In the genomic region with DNA sequence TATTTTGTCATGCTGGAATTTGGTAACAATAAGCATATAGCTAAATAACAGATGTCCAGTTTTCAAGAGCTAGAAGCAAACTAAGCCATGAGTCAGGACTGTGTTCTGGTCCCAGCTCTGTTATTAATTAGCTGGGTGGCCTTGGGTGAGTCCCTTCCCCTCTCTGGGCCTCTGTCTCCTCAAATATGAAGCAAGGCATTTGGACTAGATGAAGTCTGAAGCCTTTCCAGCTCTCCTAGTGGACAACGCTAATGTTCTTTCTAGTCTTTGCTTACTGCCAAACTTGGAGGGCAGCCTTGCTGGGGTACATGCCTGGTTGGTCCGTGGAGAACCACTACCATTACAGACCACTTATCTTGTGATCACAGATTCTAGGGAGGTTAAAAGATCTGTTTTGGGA, we compare ENCODE assay signal across 22 cellular contexts.
DNase-seq lines count a peak whose midpoint lies in the region; ATAC-seq and TF ChIP-seq lines count a peak whose summit lies in the region.
"Had no signal": no experiment of that assay in that cellular context is flagged by ENCODE, and none has a peak within 500 bp of the region (broad histone marks: within the 10 kb centered on the region; RNA-seq: fewer than 3 reads in every experiment).

No MANE protein-coding gene starts in this region.

- H2BK15ac ChIP-seq in H9 (ENCODE audit: low read depth, low read length), result no peak overlapping the region

- H3K4me1 Mint-ChIP-seq in H9 (no peaks in the 10 kb centered on the region), Caco-2 (ENCODE audit: low read depth, unreplicated experiment) (no peaks in the 10 kb centered on the region)
- H3K4me1 Mint-ChIP-seq: activated B cell treated with CpG ODN at 0.5 μM for 24 hours; activated T-helper 17 cell treated with anti-CD3 and anti-CD28 coated beads, Interleukin-2, amount 50 U/mL, for 72 hours; neural progenitor cell; stimulated activated naive CD8-positive, alpha-beta T cell treated with anti-CD3 and anti-CD28 coated beads, Interleukin-15, amount 100 ng/mL, for 72 hours had no signal

- H3K9me3 Mint-ChIP-seq in H9 (no peaks in the 10 kb centered on the region), Caco-2 (ENCODE audit: unreplicated experiment) (no peaks in the 10 kb centered on the region)
- H3K9me3 Mint-ChIP-seq: activated B cell treated with CpG ODN at 0.5 μM for 24 hours; activated T-helper 17 cell treated with anti-CD3 and anti-CD28 coated beads, Interleukin-2, amount 50 U/mL, for 72 hours; neural progenitor cell; stimulated activated naive CD8-positive, alpha-beta T cell treated with anti-CD3 and anti-CD28 coated beads, Interleukin-15, amount 100 ng/mL, for 72 hours had no signal

- H3K79me2 ChIP-seq in PC-3 (ENCODE audit: low read length) (no peaks in the 10 kb centered on the region), H9 (ENCODE audit: insufficient read depth, low read length) (no peaks in the 10 kb centered on the region)

- H3K9me3 ChIP-seq in PC-3 (ENCODE audit: low read length) (no peaks in the 10 kb centered on the region), tibial artery (no peaks in the 10 kb centered on the region), H9 (ENCODE audit: control insufficient read depth, low read depth, low read length) (no peaks in the 10 kb centered on the region), Caco-2 (no peaks in the 10 kb centered on the region)
- H3K9me3 ChIP-seq: BE2C had no signal

- no peaks in the 10 kb centered on the region for H4K20me1 ChIP-seq in PC-3 (ENCODE audit: low read length)
- no peaks in the 10 kb centered on the region for H4K20me1 ChIP-seq in H9 (ENCODE audit: control insufficient read depth, insufficient read depth, insufficient read length)

- WGBS in H9 (ENCODE audit: extremely low coverage, insufficient read length, low lambda C conversion rate), result no CpG with 5 or more reads among the region's 2 CpGs

- H3K14ac ChIP-seq in H9 (ENCODE audit: insufficient read depth, low read length), result no peak overlapping the region

- no peaks in the 10 kb centered on the region for H3K9me2 ChIP-seq in PC-3 (replicated peaks; ENCODE audit: low read length)

- H3K79me1 ChIP-seq in H9 (ENCODE audit: insufficient read depth, low read depth, low read length, poor library complexity, severe bottlenecking), result no peaks in the 10 kb centered on the region

- no peaks in the 10 kb centered on the region for H3K27me3 Mint-ChIP-seq in H9 (ENCODE audit: low read depth)
- peaks cover 6% of the 10 kb centered on the region for H3K27me3 Mint-ChIP-seq in Caco-2 (ENCODE audit: insufficient read depth, unreplicated experiment)
- H3K27me3 Mint-ChIP-seq: activated B cell treated with CpG ODN at 0.5 μM for 24 hours; activated naive CD8-positive, alpha-beta T cell; activated T-helper 17 cell treated with anti-CD3 and anti-CD28 coated beads, Interleukin-2, amount 50 U/mL, for 72 hours; progenitor cell of endocrine pancreas; stimulated activated naive CD8-positive, alpha-beta T cell treated with anti-CD3 and anti-CD28 coated beads, Interleukin-15, amount 100 ng/mL, for 72 hours had no signal

- no peak overlapping the region for H3K18ac ChIP-seq in H9 (ENCODE audit: insufficient read length, low read depth, low read length)

- H3T11ph ChIP-seq in H9 (ENCODE audit: low read length), result no peak overlapping the region

- no peaks in the 10 kb centered on the region for H3K36me3 ChIP-seq in PC-3 (ENCODE audit: low read depth, low read length)
- H3K36me3 ChIP-seq in tibial artery, result peaks cover 69 to 84% (median 84%) of the 10 kb centered on the region in 3 donors
- no peaks in the 10 kb centered on the region for H3K36me3 ChIP-seq in Caco-2 (ENCODE audit: control insufficient read depth, insufficient read depth, low read length)
- H3K36me3 ChIP-seq: BE2C had no signal

- no peaks in the 10 kb centered on the region for H3K23me2 ChIP-seq in H9 (ENCODE audit: insufficient read length, low read depth, low read length, poor library complexity, severe bottlenecking)

- intact Hi-C loops in PC-3 (cut with micrococcal nuclease) (no loop called here), tibial artery (cut with DNase I; ENCODE audit: low total_unique reads) (loop anchor here (10.0 kb wide), 1 partner anchor 104 kb away; no protein-coding TSS in a partner anchor), Caco-2 (cut with micrococcal nuclease; ENCODE audit: unreplicated experiment) (no loop called here)

- CTCF ChIA-PET in PC-3 (lab: Charles Lee), result no interaction called here
- CTCF ChIA-PET in Caco-2 (lab: Charles Lee), result no interaction called here

- no peak overlapping the region for H2AFZ ChIP-seq in PC-3 (ENCODE audit: low read length)
- no peak overlapping the region for H2AFZ ChIP-seq in H9 (ENCODE audit: low read length)
- H2AFZ ChIP-seq: neural progenitor cell had no signal

- no peak overlapping the region for H2BK5ac ChIP-seq in H9 (ENCODE audit: insufficient read length, low read length)

- H3K23ac ChIP-seq in H9 (ENCODE audit: insufficient read length, low read depth, low read length), result no peak overlapping the region

- no peak overlapping the region for H3K4ac ChIP-seq in H9 (ENCODE audit: low read depth, low read length)

- no peak overlapping the region for H2BK120ac ChIP-seq in H9 (ENCODE audit: low read depth, low read length, poor library complexity, severe bottlenecking)

- H3K4me2 ChIP-seq in PC-3 (ENCODE audit: low read length) (peak overlapping the region; percentile 66), H9 (ENCODE audit: insufficient read depth, insufficient read length, low read length) (no peak overlapping the region)
- H3K4me2 ChIP-seq: neural progenitor cell had no signal

- H3K4me1 ChIP-seq in PC-3 (ENCODE audit: insufficient read depth, low read length) (peaks cover 44% of the 10 kb centered on the region), tibial artery (peaks cover 0 to 18% (median 0%) of the 10 kb centered on the region in 4 donors), H9 (ENCODE audit: insufficient read depth, low read length) (no peaks in the 10 kb centered on the region), Caco-2 (no peaks in the 10 kb centered on the region)
- H3K4me1 ChIP-seq: BE2C, neural progenitor cell had no signal

- H3K27ac ChIP-seq in PC-3 (ENCODE audit: low read length), result peak overlapping the region; percentile 99
- peak overlapping the region; percentile 16 to 43 for H3K27ac ChIP-seq in tibial artery
- H3K27ac ChIP-seq in H9 (ENCODE audit: insufficient read length, low read depth, low read length), result no peak overlapping the region
- H3K27ac ChIP-seq: neural progenitor cell had no signal

- no peak overlapping the region for H4K5ac ChIP-seq in H9 (ENCODE audit: insufficient read length, low read depth, low read length)

- H3K27ac Mint-ChIP-seq in H9 (peak overlapping the region in 1 of 3 experiments; percentile 71; a peak in 2 of 7 replicates), Caco-2 (ENCODE audit: unreplicated experiment) (no peak overlapping the region)
- H3K27ac Mint-ChIP-seq: activated B cell treated with CpG ODN at 0.5 μM for 24 hours; activated naive CD8-positive, alpha-beta T cell; activated T-helper 17 cell treated with anti-CD3 and anti-CD28 coated beads, Interleukin-2, amount 50 U/mL, for 72 hours; neural progenitor cell; progenitor cell of endocrine pancreas; stimulated activated naive CD8-positive, alpha-beta T cell treated with anti-CD3 and anti-CD28 coated beads, Interleukin-15, amount 100 ng/mL, for 72 hours had no signal

- H3K4me3 Mint-ChIP-seq in H9 (no peak overlapping the region), Caco-2 (ENCODE audit: unreplicated experiment) (no peak overlapping the region)
- H3K4me3 Mint-ChIP-seq: activated B cell treated with CpG ODN at 0.5 μM for 24 hours; activated naive CD8-positive, alpha-beta T cell; activated T-helper 17 cell treated with anti-CD3 and anti-CD28 coated beads, Interleukin-2, amount 50 U/mL, for 72 hours; neural progenitor cell; stimulated activated naive CD8-positive, alpha-beta T cell treated with anti-CD3 and anti-CD28 coated beads, Interleukin-15, amount 100 ng/mL, for 72 hours had no signal

- H3K27me3 ChIP-seq in PC-3 (ENCODE audit: low read length), result no peaks in the 10 kb centered on the region
- no peaks in the 10 kb centered on the region for H3K27me3 ChIP-seq in tibial artery
- no peaks in the 10 kb centered on the region; the same call in 1 of the 2 replicates for H3K27me3 ChIP-seq in H9 (ENCODE audit: insufficient read depth, low read length)
- H3K27me3 ChIP-seq in Caco-2 (replicated peaks; ENCODE audit: control insufficient read depth, insufficient read depth, low read length), result no peaks in the 10 kb centered on the region; the same call in 1 of the 2 replicates
- H3K27me3 ChIP-seq: BE2C, neural progenitor cell had no signal

- no peak overlapping the region for H4K91ac ChIP-seq in H9 (ENCODE audit: insufficient read length, low read depth, low read length)

- H2BK20ac ChIP-seq in H9 (ENCODE audit: low read depth, low read length, poor library complexity, severe bottlenecking), result no peak overlapping the region

- peaks cover 4% of the 10 kb centered on the region for H3F3A ChIP-seq in PC-3 (ENCODE audit: low read length, unreplicated experiment)

- no peak overlapping the region for H2AK5ac ChIP-seq in H9 (ENCODE audit: insufficient read length, low read length)

- BruUV-seq in PC-3 (replicated peaks; lab: Mats Ljungman, UMichigan), result no TSS peak
- BruUV-seq in Caco-2 (replicated peaks; lab: Mats Ljungman, UMichigan), result no TSS peak

- H3K56ac ChIP-seq in H9 (ENCODE audit: insufficient read length, low read depth, low read length), result no peak overlapping the region

- DNase-seq in GM04503 (ENCODE audit: low read depth) (peak; percentile 21), PC-3 (no peak), fibroblast of mammary gland (ENCODE audit: low read depth) (peak; percentile 85), tibial artery (no peak), H9 (no peak), occipital lobe (lab: John Stamatoyannopoulos, UW) (no peak), Caco-2 (no peak), superior temporal gyrus (ENCODE audit: extremely low spot score) (no peak)
- DNase-seq: activated B cell treated with CpG ODN at 0.5 μM for 24 hours; activated CD8-positive, alpha-beta memory T cell treated with anti-CD3 and anti-CD28 coated beads, Interleukin-2, amount 50 U/mL, for 48 hours; BE2C; DMS79 treated with DMSO at 0.1 percent for 48 hours; effector CD4-positive, alpha-beta T cell; MM.1S; NCI-H1417; stimulated activated naive CD8-positive, alpha-beta T cell treated with anti-CD3 and anti-CD28 coated beads, Interleukin-15, amount 100 ng/mL, for 72 hours; trophoblast cell had no signal

- H3K9ac ChIP-seq in PC-3 (ENCODE audit: low read length) (peak overlapping the region; percentile 74), H9 (ENCODE audit: extremely low read depth, insufficient read length, low read length) (no peak overlapping the region)
- H3K9ac ChIP-seq: neural progenitor cell had no signal

- H3K4me3 ChIP-seq in PC-3 (ENCODE audit: low read length) (no peak overlapping the region), fibroblast of mammary gland (ENCODE audit: control insufficient read depth, low read depth, low read length) (no peak overlapping the region), tibial artery (no peak overlapping the region), Caco-2 (ENCODE audit: low read depth, low read length) (no peak overlapping the region)
- H3K4me3 ChIP-seq: lung, neural progenitor cell had no signal

- no peak overlapping the region for H4K8ac ChIP-seq in H9 (replicated peaks; ENCODE audit: insufficient read length, low read depth, low read length)

- TF ChIP-seq CTCF in PC-3 (conservative IDR thresholded peaks at IDR 0.05; ENCODE audit: low read depth, low read length) (no peak), fibroblast of mammary gland (conservative IDR thresholded peaks at IDR 0.05; ENCODE audit: control insufficient read depth, insufficient read depth, low read depth, low read length) (no peak), tibial artery (IDR thresholded peaks at IDR 0.05) (no peak), H9 (conservative IDR thresholded peaks at IDR 0.05) (no peak), Caco-2 (IDR thresholded peaks at IDR 0.05; ENCODE audit: insufficient read depth in 1 of 2, low read depth in 1 of 2, low read length in 1 of 2, severe bottlenecking in 1 of 2, unreplicated experiment in 1 of 2) (no peak)

- POLR2A ChIA-PET in PC-3 (lab: Charles Lee; ENCODE audit: unreplicated experiment) (no interaction called here), Caco-2 (lab: Charles Lee) (no interaction called here)

- ATAC-seq in PC-3, result no peak
- ATAC-seq: activated T-helper 17 cell treated with anti-CD3 and anti-CD28 coated beads, Interleukin-2, amount 50 U/mL, for 72 hours; stimulated activated naive CD8-positive, alpha-beta T cell treated with anti-CD3 and anti-CD28 coated beads, Interleukin-15, amount 100 ng/mL, for 72 hours had no signal

- no peak overlapping the region for H2BK12ac ChIP-seq in H9 (ENCODE audit: insufficient read length, low read depth, low read length)

- H3K36me3 Mint-ChIP-seq in H9 (ENCODE audit: insufficient read depth in 1 of 3, low read depth in 3 of 3) (no peaks in the 10 kb centered on the region; a peak in 1 of 7 replicates), Caco-2 (ENCODE audit: insufficient read depth, unreplicated experiment) (no peaks in the 10 kb centered on the region)
- H3K36me3 Mint-ChIP-seq: activated naive CD8-positive, alpha-beta T cell had no signal

Comparison
In these comparisons a context has a peak if more than half of its experiments do, and no peak if none do; other contexts are left out.
1. DNase-seq: peak in GM04503 (single experiment) and fibroblast of mammary gland (single experiment); none in PC-3 (single experiment), tibial artery (0 of 2), H9 (single experiment), occipital lobe (single experiment), Caco-2 (0 of 2) and superior temporal gyrus (single experiment).